16 cellular contexts compared by ENCODE assay signal in the genomic region with DNA sequence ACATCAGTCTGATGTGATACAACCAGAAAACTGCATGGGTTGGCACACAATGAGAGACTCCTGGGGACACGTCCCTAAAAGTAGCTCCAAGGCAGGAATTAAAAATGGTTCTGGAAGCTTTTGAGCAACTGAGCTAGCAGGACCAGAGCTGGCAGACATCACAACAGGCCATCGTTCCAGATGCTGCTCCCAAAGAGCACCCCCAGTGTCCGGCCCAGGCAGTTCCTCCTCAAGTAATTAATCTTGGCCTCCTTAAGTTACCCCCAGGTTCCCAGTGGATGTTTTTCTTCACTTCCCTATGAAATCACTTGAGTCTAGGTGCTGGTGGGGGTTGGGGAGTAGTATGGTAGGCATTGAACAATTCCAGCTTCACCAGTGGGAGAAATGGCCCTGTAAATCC.
A peak's percentile ranks its signal among the peaks of the same experiment; 100 is the strongest.
DNase-seq lines count a peak whose midpoint lies in the region; ATAC-seq, FAIRE-seq and TF ChIP-seq lines count a peak whose summit lies in the region.
"Had no signal": no experiment of that assay in that cellular context is flagged by ENCODE, and none has a peak within 500 bp of the region (broad histone marks: within the 10 kb centered on the region; RNA-seq: fewer than 3 reads in every experiment).

No MANE protein-coding gene starts in this region.

- no peak for FAIRE-seq in astrocyte (lab: Jason Lieb, UNC)
- FAIRE-seq: GM12892 had no signal

- H3K4me2 ChIP-seq in astrocyte (ENCODE audit: low read length): no peak overlapping the region

- H3K36me3 Mint-ChIP-seq in astrocyte (ENCODE audit: low read depth, unreplicated experiment): peaks cover 2% of the 10 kb centered on the region
- H3K36me3 Mint-ChIP-seq in nephron progenitor cell (ENCODE audit: low read depth): no peaks in the 10 kb centered on the region

- H2AFZ ChIP-seq in astrocyte (ENCODE audit: low read depth, low read length): peak overlapping the region; percentile 37

- DNase-seq in D341Med (ENCODE audit: low spot score): peak; percentile 24
- DNase-seq in M059J (ENCODE audit: low read depth): peak; percentile 21
- DNase-seq in astrocyte (ENCODE audit: low read depth): no peak
- DNase-seq in nephron progenitor cell: no peak
- DNase-seq in activated CD4-positive, alpha-beta T cell treated with anti-CD3 and anti-CD28 coated beads, Interleukin-2, amount 50 U/mL, for 48 hours: no peak
- DNase-seq in effector CD4-positive, alpha-beta T cell: no peak
- DNase-seq in cardiac septum (ENCODE audit: low spot score): no peak
- DNase-seq: DMS79; NCI-H1417 treated with DMSO at 0.1 percent for 48 hours; NCI-H2029 treated with DMSO at 0.1 percent for 48 hours; NCI-H2227 treated with DMSO at 0.1 percent for 48 hours; NK-92 treated with Interleukin-12 subunit alpha and Interleukin-12 subunit beta, amount 100 ng/mL, for 24 hours had no signal

- no peak for TF ChIP-seq CTCF in astrocyte (IDR thresholded peaks at IDR 0.05; ENCODE audit: insufficient read depth, low read depth, low read length)
- no peak for TF ChIP-seq CTCF in nephron progenitor cell (IDR thresholded peaks at IDR 0.05)

- H3K4me3 Mint-ChIP-seq in astrocyte (ENCODE audit: unreplicated experiment): no peak overlapping the region
- H3K4me3 Mint-ChIP-seq in nephron progenitor cell: no peak overlapping the region

- no peak overlapping the region for H3K27ac ChIP-seq in astrocyte (ENCODE audit: low read depth, low read length)
- H3K27ac ChIP-seq: SK-N-MC had no signal

- H3K4me1 Mint-ChIP-seq in astrocyte (ENCODE audit: low read depth, unreplicated experiment) (peaks cover 2% of the 10 kb centered on the region), nephron progenitor cell (peaks cover 8% of the 10 kb centered on the region)

- H3K36me3 ChIP-seq in astrocyte (ENCODE audit: insufficient read depth, low read length): no peaks in the 10 kb centered on the region

- no peak overlapping the region for H3K9ac ChIP-seq in astrocyte (ENCODE audit: low read length)

- H3K9me3 ChIP-seq in astrocyte (ENCODE audit: insufficient read depth, low read depth, low read length): no peaks in the 10 kb centered on the region

- ATAC-seq in GM19455 (IDR thresholded peaks at IDR 0.05; ENCODE audit: unreplicated experiment): no peak
- ATAC-seq: Right ventricle myocardium inferior had no signal

- peaks cover 2% of the 10 kb centered on the region for H3K27me3 Mint-ChIP-seq in astrocyte (ENCODE audit: low read depth, unreplicated experiment)
- H3K27me3 Mint-ChIP-seq in nephron progenitor cell (ENCODE audit: low read depth, poor library complexity): no peaks in the 10 kb centered on the region

- no peak overlapping the region for H3K4me3 ChIP-seq in astrocyte (ENCODE audit: insufficient read depth, low read depth, low read length)
- H3K4me3 ChIP-seq: SK-N-MC had no signal

- intact Hi-C loops in cardiac septum (cut with DNase I): loop anchor here (10.0 kb wide), 1 partner anchor 793 kb away; no protein-coding TSS in a partner anchor

- H4K20me1 ChIP-seq in astrocyte (ENCODE audit: insufficient read depth, low read length): no peaks in the 10 kb centered on the region

- H3K27ac Mint-ChIP-seq in astrocyte (ENCODE audit: unreplicated experiment): no peak overlapping the region
- peak overlapping the region; percentile 87 for H3K27ac Mint-ChIP-seq in nephron progenitor cell

- H3K79me2 ChIP-seq in astrocyte (ENCODE audit: insufficient read depth, low read length): no peaks in the 10 kb centered on the region

- H3K27me3 ChIP-seq in astrocyte (ENCODE audit: insufficient read depth, low read length): no peaks in the 10 kb centered on the region

- no peaks in the 10 kb centered on the region for H3K9me3 Mint-ChIP-seq in astrocyte (ENCODE audit: unreplicated experiment)
- peaks cover 8% of the 10 kb centered on the region for H3K9me3 Mint-ChIP-seq in nephron progenitor cell

- H3K4me1 ChIP-seq in astrocyte (ENCODE audit: insufficient read depth, low read length): peaks cover 5% of the 10 kb centered on the region

Comparison
In these comparisons a context has a peak if more than half of its experiments do, and no peak if none do; other contexts are left out.
1. DNase-seq: peak in D341Med (single experiment) and M059J (single experiment); none in astrocyte (single experiment), nephron progenitor cell (single experiment), activated CD4-positive, alpha-beta T cell treated with anti-CD3 and anti-CD28 coated beads, Interleukin-2, amount 50 U/mL, for 48 hours (0 of 2), effector CD4-positive, alpha-beta T cell (single experiment) and cardiac septum (single experiment).